Comparison of ENCODE assay signal across 25 cellular contexts in the genomic region with DNA sequence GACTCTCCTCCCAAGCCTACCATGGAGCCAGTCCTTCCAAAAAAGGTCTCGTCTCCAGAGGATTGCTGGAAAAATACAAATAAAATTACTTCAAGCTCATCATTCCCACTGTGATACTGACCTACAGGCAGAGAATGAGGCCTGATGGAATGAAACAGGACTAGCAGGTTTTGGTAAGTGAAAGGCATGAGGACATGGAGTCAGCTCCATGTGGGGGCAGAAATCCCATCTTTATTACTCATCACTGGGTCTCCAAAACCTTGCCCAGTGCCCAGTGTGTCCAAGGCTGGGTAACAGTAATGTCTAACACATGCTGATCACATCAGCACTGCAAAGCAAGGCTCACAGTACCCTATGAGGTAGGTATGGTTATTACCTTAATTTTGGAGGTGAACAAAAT.
DNase-seq lines count a peak whose midpoint lies in the region; ATAC-seq, FAIRE-seq and TF ChIP-seq lines count a peak whose summit lies in the region.
"Had no signal": no experiment of that assay in that cellular context is flagged by ENCODE, and none has a peak within 500 bp of the region (broad histone marks: within the 10 kb centered on the region; RNA-seq: fewer than 3 reads in every experiment).

No MANE protein-coding gene starts in this region.

- TF ChIP-seq POLR2A in breast epithelium (IDR thresholded peaks at IDR 0.05), result no peak

- 80% methylated on average over 1 of the region's 1 CpG for WGBS in mammary epithelial cell (ENCODE audit: low coverage, missing lambda C conversion rate)

- H3K4me3 ChIP-seq in mammary epithelial cell (replicated peaks in 1 of 3; ENCODE audit: insufficient read depth in 1 of 3, low read depth in 2 of 3, low read length in 3 of 3), result no peak overlapping the region
- no peak overlapping the region for H3K4me3 ChIP-seq in breast epithelium
- H3K4me3 ChIP-seq in bronchial epithelial cell (ENCODE audit: low read depth, low read length), result no peak overlapping the region
- H3K4me3 ChIP-seq: GM12878, K562 had no signal

- no peaks in the 10 kb centered on the region for H3K36me3 ChIP-seq in mammary epithelial cell (ENCODE audit: insufficient read depth, low read length)
- H3K36me3 ChIP-seq in breast epithelium, result no peaks in the 10 kb centered on the region
- H3K36me3 ChIP-seq in bronchial epithelial cell (ENCODE audit: control insufficient read depth, insufficient read depth, low read length), result no peaks in the 10 kb centered on the region

- DNase-seq in mammary epithelial cell (peak; percentile 26), breast epithelium (ENCODE audit: low spot score in 2 of 2) (no peak), bronchial epithelial cell (ENCODE audit: low read depth) (peak; percentile 61), fibroblast of peridontal ligament (ENCODE audit: extremely low read depth) (peak; percentile 37), RPMI8226 (no peak), NCI-H748 treated with DMSO at 0.1 percent for 48 hours (lab: John Stamatoyannopoulos, UW) (no peak)
- DNase-seq: CD4-positive, CD25-positive, alpha-beta regulatory T cell; DMS53; GDM1; GOT3; HCEC 1CT; Kasumi-1; NCI-H1092 treated with DMSO at 0.1 percent for 48 hours; NCI-H1436; NCI-H187; NCI-H2081 treated with DMSO at 0.1 percent for 48 hours; NCI-H524; NCI-H774; SHP77 had no signal

- intact Hi-C loops in mammary epithelial cell (cut with micrococcal nuclease) (no loop called here), breast epithelium (cut with DNase I; ENCODE audit: low total_unique reads) (no loop called here)

- no peaks in the 10 kb centered on the region for H4K20me1 ChIP-seq in mammary epithelial cell (ENCODE audit: insufficient read depth, low read length)

- H3K9me3 ChIP-seq in mammary epithelial cell (replicated peaks; ENCODE audit: insufficient read depth, low read length) (no peaks in the 10 kb centered on the region), breast epithelium (no peaks in the 10 kb centered on the region)

- in situ Hi-C loops in mammary epithelial cell (cut with MboI; ENCODE audit: low sequenced_read_pairs in 2 of 2), result no loop called here

- H3K27ac ChIP-seq in mammary epithelial cell (ENCODE audit: insufficient read depth, low read depth, low read length), result no peak overlapping the region
- no peak overlapping the region for H3K27ac ChIP-seq in breast epithelium
- H3K27ac ChIP-seq: 22Rv1 had no signal

- ATAC-seq in GM18520 (IDR thresholded peaks at IDR 0.05; ENCODE audit: unreplicated experiment) (no peak), HG02610 (IDR thresholded peaks at IDR 0.05; ENCODE audit: unreplicated experiment) (no peak)
- ATAC-seq: HepG2, K562 had no signal

- dilution Hi-C loops in mammary epithelial cell (cut with HindIII; ENCODE audit: low sequenced_read_pairs), result no loop called here

- CTCF ChIA-PET in mammary epithelial cell (lab: Charles Lee; ENCODE audit: low non-redundant PET), result no interaction called here

- H3K79me2 ChIP-seq in mammary epithelial cell (ENCODE audit: insufficient read depth, low read length), result no peaks in the 10 kb centered on the region

- no peaks in the 10 kb centered on the region for H3K27me3 ChIP-seq in mammary epithelial cell (ENCODE audit: insufficient read depth, low read length)
- H3K27me3 ChIP-seq in breast epithelium, result no peaks in the 10 kb centered on the region
- H3K27me3 ChIP-seq in bronchial epithelial cell (ENCODE audit: control insufficient read depth, insufficient read depth, low read length), result no peaks in the 10 kb centered on the region

- H3K9ac ChIP-seq in mammary epithelial cell (ENCODE audit: insufficient read depth, low read length), result no peak overlapping the region

- no peak for TF ChIP-seq CTCF in mammary epithelial cell (conservative IDR thresholded peaks at IDR 0.05 in 1 of 2, IDR thresholded peaks at IDR 0.05 in 1 of 2; ENCODE audit: extremely low read depth in 1 of 2, insufficient read depth in 1 of 2, low read depth in 1 of 2, low read length in 2 of 2)
- TF ChIP-seq CTCF in breast epithelium (IDR thresholded peaks at IDR 0.05), result no peak
- no peak for TF ChIP-seq CTCF in bronchial epithelial cell (IDR thresholded peaks at IDR 0.05; ENCODE audit: insufficient read depth, low read length, severe bottlenecking)

- no peak overlapping the region for H3K4me2 ChIP-seq in mammary epithelial cell (ENCODE audit: insufficient read depth, low read depth, low read length)

- H3K4me1 ChIP-seq in mammary epithelial cell (ENCODE audit: insufficient read depth, low read length) (peaks cover 17% of the 10 kb centered on the region), breast epithelium (no peaks in the 10 kb centered on the region)

- BruUV-seq in mammary epithelial cell (replicated peaks; lab: Mats Ljungman, UMichigan), result no TSS peak

- FAIRE-seq in bronchial epithelial cell (lab: Jason Lieb, UNC), result no peak
- FAIRE-seq: GM12878, HepG2, K562 had no signal

- no peak overlapping the region for H2AFZ ChIP-seq in mammary epithelial cell (ENCODE audit: low read depth, low read length)

Comparison
In these comparisons a context has a peak if more than half of its experiments do, and no peak if none do; other contexts are left out.
1. DNase-seq: peak in mammary epithelial cell (single experiment), bronchial epithelial cell (single experiment) and fibroblast of peridontal ligament (single experiment); none in breast epithelium (0 of 2), RPMI8226 (single experiment) and NCI-H748 treated with DMSO at 0.1 percent for 48 hours (single experiment).